Comparison of ENCODE assay signal across 1 cellular context in genomic region chr15:77496710-77497107, GRCh38.
A peak's percentile ranks its signal among the peaks of the same experiment; 100 is the strongest.
TF ChIP-seq lines count a peak whose summit lies in the region.

No MANE protein-coding gene starts in this region.

TF ChIP-seq in HepG2, 621 proteins besides CTCF, POLR2A, EP300 and RAD21 (continued from another document and continues in another):
- TF ChIP-seq MXD3 (CRISPR knock-in tag; IDR thresholded peaks at IDR 0.05) (peak; percentile 40; the same call in 1 of the 2 replicates), ZNF687 (CRISPR knock-in tag; IDR thresholded peaks at IDR 0.05) (peak; percentile 57; the same call in 1 of the 2 replicates), SMAD1 (CRISPR knock-in tag; IDR thresholded peaks at IDR 0.05; ENCODE audit: borderline replicate concordance, low read depth) (0 out of 2 replicates have a peak, but pooled peaks have one; percentile 41), ZBED4 (CRISPR knock-in tag; IDR thresholded peaks at IDR 0.05; ENCODE audit: borderline replicate concordance) (peak; percentile 89), NFATC3 (CRISPR knock-in tag; IDR thresholded peaks at IDR 0.05) (no peak), NR1H2 (CRISPR knock-in tag; IDR thresholded peaks at IDR 0.05; ENCODE audit: borderline replicate concordance, low read depth) (no peak), SALL1 (CRISPR knock-in tag; IDR thresholded peaks at IDR 0.05) (peak; percentile 64), JUN (CRISPR knock-in tag; IDR thresholded peaks at IDR 0.05) (no peak), SKI (IDR thresholded peaks at IDR 0.05; ENCODE audit: partially characterized antibody) (no peak), ZNF629 (CRISPR knock-in tag; conservative IDR thresholded peaks at IDR 0.05) (0 out of 2 replicates have a peak, but pooled peaks have one; percentile 30), TRIM24 (CRISPR knock-in tag; IDR thresholded peaks at IDR 0.05) (no peak), CEBPB (IDR thresholded peaks at IDR 0.05; ENCODE audit: borderline replicate concordance, low read depth, low read length) (peak; percentile 96), SAFB2 (CRISPR knock-in tag; IDR thresholded peaks at IDR 0.05; ENCODE audit: borderline replicate concordance, low read depth) (no peak), ZFP41 (CRISPR knock-in tag; IDR thresholded peaks at IDR 0.05; ENCODE audit: borderline replicate concordance) (no peak), ZNF263 (CRISPR knock-in tag; IDR thresholded peaks at IDR 0.05) (peak; percentile 88), ZMYM4 (CRISPR knock-in tag; IDR thresholded peaks at IDR 0.05) (peak; percentile 73), PCBP2 (optimal IDR thresholded peaks at IDR 0.05; ENCODE audit: low read depth, low read length, poor library complexity, severe bottlenecking) (no peak), SMC3 (IDR thresholded peaks at IDR 0.05; ENCODE audit: low read length) (peak; percentile 80), FOXK1 (CRISPR knock-in tag; IDR thresholded peaks at IDR 0.05; ENCODE audit: borderline replicate concordance, low read depth) (no peak), CEBPG (CRISPR knock-in tag; IDR thresholded peaks at IDR 0.05) (peak; percentile 94), KMT2A (CRISPR knock-in tag; IDR thresholded peaks at IDR 0.05) (no peak), FOSL2 (CRISPR knock-in tag; IDR thresholded peaks at IDR 0.05) (0 out of 2 replicates have a peak, but pooled peaks have one; percentile 21), ARHGAP35 (CRISPR knock-in tag; IDR thresholded peaks at IDR 0.05; ENCODE audit: borderline replicate concordance) (0 out of 2 replicates have a peak, but pooled peaks have one; percentile 5), ZNF574 (CRISPR knock-in tag; IDR thresholded peaks at IDR 0.05) (peak; percentile 84), ZNF256 (CRISPR knock-in tag; conservative IDR thresholded peaks at IDR 0.05) (no peak), ZNF205 (CRISPR knock-in tag; IDR thresholded peaks at IDR 0.05) (0 out of 2 replicates have a peak, but pooled peaks have one; percentile 32), PHF8 (CRISPR knock-in tag; IDR thresholded peaks at IDR 0.05) (peak; percentile 38; the same call in 1 of the 2 replicates), HMGXB4 (CRISPR knock-in tag; IDR thresholded peaks at IDR 0.05; ENCODE audit: borderline replicate concordance in 1 of 2, low read depth in 1 of 2) (peak in 1 of 2 experiments; percentile 62; a peak in 1 of 4 replicates), ZBTB7B (CRISPR knock-in tag; IDR thresholded peaks at IDR 0.05) (0 out of 2 replicates have a peak, but pooled peaks have one; percentile 26), KDM5B (CRISPR knock-in tag; IDR thresholded peaks at IDR 0.05; ENCODE audit: borderline replicate concordance) (peak; percentile 61), RCOR2 (CRISPR knock-in tag; IDR thresholded peaks at IDR 0.05) (no peak)
- TF ChIP-seq, protein P1, sequence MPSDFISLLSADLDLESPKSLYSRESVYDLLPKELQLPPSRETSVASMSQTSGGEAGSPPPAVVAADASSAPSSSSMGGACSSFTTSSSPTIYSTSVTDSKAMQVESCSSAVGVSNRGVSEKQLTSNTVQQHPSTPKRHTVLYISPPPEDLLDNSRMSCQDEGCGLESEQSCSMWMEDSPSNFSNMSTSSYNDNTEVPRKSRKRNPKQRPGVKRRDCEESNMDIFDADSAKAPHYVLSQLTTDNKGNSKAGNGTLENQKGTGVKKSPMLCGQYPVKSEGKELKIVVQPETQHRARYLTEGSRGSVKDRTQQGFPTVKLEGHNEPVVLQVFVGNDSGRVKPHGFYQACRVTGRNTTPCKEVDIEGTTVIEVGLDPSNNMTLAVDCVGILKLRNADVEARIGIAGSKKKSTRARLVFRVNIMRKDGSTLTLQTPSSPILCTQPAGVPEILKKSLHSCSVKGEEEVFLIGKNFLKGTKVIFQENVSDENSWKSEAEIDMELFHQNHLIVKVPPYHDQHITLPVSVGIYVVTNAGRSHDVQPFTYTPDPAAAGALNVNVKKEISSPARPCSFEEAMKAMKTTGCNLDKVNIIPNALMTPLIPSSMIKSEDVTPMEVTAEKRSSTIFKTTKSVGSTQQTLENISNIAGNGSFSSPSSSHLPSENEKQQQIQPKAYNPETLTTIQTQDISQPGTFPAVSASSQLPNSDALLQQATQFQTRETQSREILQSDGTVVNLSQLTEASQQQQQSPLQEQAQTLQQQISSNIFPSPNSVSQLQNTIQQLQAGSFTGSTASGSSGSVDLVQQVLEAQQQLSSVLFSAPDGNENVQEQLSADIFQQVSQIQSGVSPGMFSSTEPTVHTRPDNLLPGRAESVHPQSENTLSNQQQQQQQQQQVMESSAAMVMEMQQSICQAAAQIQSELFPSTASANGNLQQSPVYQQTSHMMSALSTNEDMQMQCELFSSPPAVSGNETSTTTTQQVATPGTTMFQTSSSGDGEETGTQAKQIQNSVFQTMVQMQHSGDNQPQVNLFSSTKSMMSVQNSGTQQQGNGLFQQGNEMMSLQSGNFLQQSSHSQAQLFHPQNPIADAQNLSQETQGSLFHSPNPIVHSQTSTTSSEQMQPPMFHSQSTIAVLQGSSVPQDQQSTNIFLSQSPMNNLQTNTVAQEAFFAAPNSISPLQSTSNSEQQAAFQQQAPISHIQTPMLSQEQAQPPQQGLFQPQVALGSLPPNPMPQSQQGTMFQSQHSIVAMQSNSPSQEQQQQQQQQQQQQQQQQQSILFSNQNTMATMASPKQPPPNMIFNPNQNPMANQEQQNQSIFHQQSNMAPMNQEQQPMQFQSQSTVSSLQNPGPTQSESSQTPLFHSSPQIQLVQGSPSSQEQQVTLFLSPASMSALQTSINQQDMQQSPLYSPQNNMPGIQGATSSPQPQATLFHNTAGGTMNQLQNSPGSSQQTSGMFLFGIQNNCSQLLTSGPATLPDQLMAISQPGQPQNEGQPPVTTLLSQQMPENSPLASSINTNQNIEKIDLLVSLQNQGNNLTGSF (CRISPR knock-in tag; IDR thresholded peaks at IDR 0.05): no peak
- TF ChIP-seq, protein P2, sequence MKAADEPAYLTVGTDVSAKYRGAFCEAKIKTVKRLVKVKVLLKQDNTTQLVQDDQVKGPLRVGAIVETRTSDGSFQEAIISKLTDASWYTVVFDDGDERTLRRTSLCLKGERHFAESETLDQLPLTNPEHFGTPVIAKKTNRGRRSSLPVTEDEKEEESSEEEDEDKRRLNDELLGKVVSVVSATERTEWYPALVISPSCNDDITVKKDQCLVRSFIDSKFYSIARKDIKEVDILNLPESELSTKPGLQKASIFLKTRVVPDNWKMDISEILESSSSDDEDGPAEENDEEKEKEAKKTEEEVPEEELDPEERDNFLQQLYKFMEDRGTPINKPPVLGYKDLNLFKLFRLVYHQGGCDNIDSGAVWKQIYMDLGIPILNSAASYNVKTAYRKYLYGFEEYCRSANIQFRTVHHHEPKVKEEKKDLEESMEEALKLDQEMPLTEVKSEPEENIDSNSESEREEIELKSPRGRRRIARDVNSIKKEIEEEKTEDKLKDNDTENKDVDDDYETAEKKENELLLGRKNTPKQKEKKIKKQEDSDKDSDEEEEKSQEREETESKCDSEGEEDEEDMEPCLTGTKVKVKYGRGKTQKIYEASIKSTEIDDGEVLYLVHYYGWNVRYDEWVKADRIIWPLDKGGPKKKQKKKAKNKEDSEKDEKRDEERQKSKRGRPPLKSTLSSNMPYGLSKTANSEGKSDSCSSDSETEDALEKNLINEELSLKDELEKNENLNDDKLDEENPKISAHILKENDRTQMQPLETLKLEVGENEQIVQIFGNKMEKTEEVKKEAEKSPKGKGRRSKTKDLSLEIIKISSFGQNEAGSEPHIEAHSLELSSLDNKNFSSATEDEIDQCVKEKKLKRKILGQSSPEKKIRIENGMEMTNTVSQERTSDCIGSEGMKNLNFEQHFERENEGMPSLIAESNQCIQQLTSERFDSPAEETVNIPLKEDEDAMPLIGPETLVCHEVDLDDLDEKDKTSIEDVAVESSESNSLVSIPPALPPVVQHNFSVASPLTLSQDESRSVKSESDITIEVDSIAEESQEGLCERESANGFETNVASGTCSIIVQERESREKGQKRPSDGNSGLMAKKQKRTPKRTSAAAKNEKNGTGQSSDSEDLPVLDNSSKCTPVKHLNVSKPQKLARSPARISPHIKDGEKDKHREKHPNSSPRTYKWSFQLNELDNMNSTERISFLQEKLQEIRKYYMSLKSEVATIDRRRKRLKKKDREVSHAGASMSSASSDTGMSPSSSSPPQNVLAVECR (CRISPR knock-in tag; IDR thresholded peaks at IDR 0.05; ENCODE audit: borderline replicate concordance): peak; percentile 23; the same call in 1 of the 2 replicates
